8 cellular contexts compared by ENCODE assay signal in the genomic region with DNA sequence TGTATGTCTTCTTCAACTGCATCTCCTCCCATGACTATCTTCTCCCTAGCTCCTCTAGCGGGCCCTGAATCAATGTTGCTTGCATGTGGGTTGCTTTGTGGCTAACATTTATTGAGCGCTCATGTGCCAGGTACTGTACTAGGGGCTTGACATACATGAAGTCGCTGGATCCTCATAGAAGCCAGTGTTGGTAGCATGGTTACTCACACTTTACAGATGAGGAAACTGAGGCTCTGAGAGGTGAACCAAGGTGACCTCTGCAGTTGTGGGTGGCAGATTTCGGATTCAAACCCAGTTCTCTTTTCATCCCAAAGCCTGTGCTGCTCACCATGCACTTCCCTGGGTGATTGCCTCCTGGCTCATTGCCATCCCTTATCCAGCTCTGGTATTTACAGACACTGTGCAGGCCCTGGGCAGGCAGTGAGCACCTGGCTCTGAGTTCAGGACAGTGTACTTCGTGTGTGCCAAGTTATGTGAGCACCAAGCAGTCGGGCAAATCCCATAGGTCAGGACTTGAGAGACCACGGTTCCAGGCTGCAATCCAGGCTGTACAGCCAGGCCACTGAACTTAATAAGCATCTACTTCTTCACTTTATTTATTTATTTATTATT. TPM values are rescaled to one million over a fixed set of nuclear protein-coding genes. Genes with fewer than 3 reads are reported as not detected.
DNase-seq lines count a peak whose midpoint lies in the region; FAIRE-seq and TF ChIP-seq lines count a peak whose summit lies in the region.

No MANE protein-coding gene starts in this region.

- 62 to 66% methylated on average over 7 of the region's 7 CpGs for WGBS in thyroid gland, 2 donors

- no peaks in the 10 kb centered on the region for H3K9me3 Mint-ChIP-seq in CD14-positive monocyte

- intact Hi-C loops in CD14-positive monocyte (cut with micrococcal nuclease): loop anchor here (10.0 kb wide), 1 partner anchor 228 kb away; no protein-coding TSS in a partner anchor
- intact Hi-C loops in thyroid gland (cut with DNase I): no loop called here

- peak overlapping the region; percentile 81 for H3K27ac ChIP-seq in KOPT-K1 (ENCODE audit: low read depth, low read length, poor library complexity, severe bottlenecking)
- H3K27ac ChIP-seq in thyroid gland: peak overlapping the region; percentile 19 to 89 (median 82)

- H3K4me1 Mint-ChIP-seq in CD14-positive monocyte: peaks cover 58% of the 10 kb centered on the region

- peak overlapping the region in 1 of 3 donors; percentile 68 for H3K4me3 ChIP-seq in thyroid gland (replicated peaks in 1 of 3)

- H3K4me1 ChIP-seq in thyroid gland: peaks cover 25 to 33% of the 10 kb centered on the region in 2 donors

- TF ChIP-seq CTCF in CD14-positive monocyte (IDR thresholded peaks at IDR 0.05) (no peak), thyroid gland (IDR thresholded peaks at IDR 0.05) (no peak), D721Med (IDR thresholded peaks at IDR 0.05; ENCODE audit: insufficient read depth, missing control alignments) (no peak)

- H3K27ac Mint-ChIP-seq in CD14-positive monocyte: peak overlapping the region in 5 of 7 donors; percentile 19 to 96 (median 63)

- H3K27me3 ChIP-seq in thyroid gland: no peaks in the 10 kb centered on the region

- H3K36me3 ChIP-seq in KOPT-K1 (ENCODE audit: insufficient read depth, low read length) (peaks cover 30% of the 10 kb centered on the region), thyroid gland (peaks cover 16 to 18% of the 10 kb centered on the region in 2 donors)

- no peak for DNase-seq in CD14-positive monocyte (ENCODE audit: low spot score)
- peak; percentile 65 for DNase-seq in astrocyte of the hippocampus (ENCODE audit: low read depth, low spot score)
- DNase-seq in kidney tubule cell (ENCODE audit: low spot score): peak; percentile 66
- DNase-seq in thyroid gland: peak; percentile 71 to 82
- DNase-seq in NCI-H187 treated with DMSO at 0.1 percent for 48 hours (lab: John Stamatoyannopoulos, UW): no peak
- DNase-seq in activated gamma-delta T cell (lab: John Stamatoyannopoulos, UW): no peak
- no peak for DNase-seq in D721Med (ENCODE audit: insufficient read length, low spot score)

- TF ChIP-seq POLR2A in thyroid gland (IDR thresholded peaks at IDR 0.05): no peak

- H3K9me3 ChIP-seq in KOPT-K1 (ENCODE audit: insufficient read depth, low read length, poor library complexity, severe bottlenecking) (no peaks in the 10 kb centered on the region), thyroid gland (no peaks in the 10 kb centered on the region)

- FAIRE-seq in D721Med (lab: Jason Lieb, UNC): no peak

- peaks cover 0 to 1% (median 0%) of the 10 kb centered on the region in 3 donors for H3K27me3 Mint-ChIP-seq in CD14-positive monocyte (ENCODE audit: low read depth in 3 of 3)

- peak overlapping the region; percentile 93 to 97 for H3K4me3 Mint-ChIP-seq in CD14-positive monocyte

- peaks cover 30 to 51% of the 10 kb centered on the region in 2 donors for H3K36me3 Mint-ChIP-seq in CD14-positive monocyte

RNA-seq across cellular contexts. Expression of a gene that starts 1.3 kb away (rescaled TPM):
- polyA plus RNA-seq in CD14-positive monocyte: 1 to 10 TPM; 6.0 to 8.2 TPM
- 10 to 100 TPM; 13.7 to 19.6 (median 16.3) TPM for total RNA-seq in thyroid gland

RNA-seq across cellular contexts. Expression of a gene that starts 1.4 kb away (rescaled TPM):
- 100 to 1,000 TPM; 417 to 490 TPM for polyA plus RNA-seq in CD14-positive monocyte
- 1,000 to 10,000 TPM; 1,286 to 2,844 (median 1,849) TPM for total RNA-seq in thyroid gland

RNA-seq across cellular contexts. Expression of a gene that starts 28.4 kb away (rescaled TPM):
- polyA plus RNA-seq in CD14-positive monocyte: 1 to 10 TPM; 1.4 to 2.0 TPM
- total RNA-seq in thyroid gland: 10 to 100 TPM; 10.6 to 19.4 (median 15.9) TPM

RNA-seq across cellular contexts. Expression of a gene that starts 55.6 kb away (rescaled TPM):
- polyA plus RNA-seq in CD14-positive monocyte: 1 to 10 TPM; 6.6 to 8.7 TPM
- 10 to 100 TPM; 25.4 to 38.2 (median 29.9) TPM for total RNA-seq in thyroid gland

Comparison
In these comparisons a context has a peak if more than half of its experiments do, and no peak if none do; other contexts are left out.
1. DNase-seq: peak in astrocyte of the hippocampus (single experiment), kidney tubule cell (single experiment) and thyroid gland (2 of 2); none in CD14-positive monocyte (single experiment), NCI-H187 treated with DMSO at 0.1 percent for 48 hours (single experiment), activated gamma-delta T cell (single experiment) and D721Med (single experiment).